In genomic region chr11:36139767-36140166, GRCh38 we compare ENCODE assay signal across 23 cellular contexts.
"Had no signal": no experiment of that assay in that cellular context is flagged by ENCODE, and none has a peak within 500 bp of the region (broad histone marks: within the 10 kb centered on the region; RNA-seq: fewer than 3 reads in every experiment).

No MANE protein-coding gene starts in this region.

- H3K9me3 ChIP-seq: gastrocnemius medialis, psoas muscle, right lobe of liver, spleen, testis, tibial nerve, upper lobe of right lung, vagina had no signal

- H3K27me3 ChIP-seq: gastrocnemius medialis, right lobe of liver, testis, tibial nerve, upper lobe of right lung, vagina had no signal

- H3K4me3 ChIP-seq: gastrocnemius medialis, lung, psoas muscle, right lobe of liver, spleen, testis, tibial nerve, upper lobe of right lung, vagina had no signal

- DNase-seq: dermis blood vessel endothelial cell; erythroblast; gastrocnemius medialis; kidney; left colon; left ventricle myocardium superior; mesendoderm; naive thymus-derived CD4-positive, alpha-beta T cell; nephron progenitor cell; psoas muscle; retina; right lobe of liver; spleen; stimulated activated CD4-positive, alpha-beta T cell treated with anti-CD3 and anti-CD28 coated beads, Interleukin-15, amount 100 ng/mL, for 24 hours; stimulated activated CD4-positive, alpha-beta T cell treated with anti-CD3 and anti-CD28 coated beads, Interleukin-1b, Interleukin-23, amount 100 ng/mL, for 48 hours; stimulated activated CD4-positive, alpha-beta T cell treated with anti-CD3 and anti-CD28 coated beads, Interleukin-4, amount 100 ng/mL, for 24 hours; stimulated activated naive CD8-positive, alpha-beta T cell treated with anti-CD3 and anti-CD28 coated beads, Interleukin-15, amount 100 ng/mL, for 72 hours; testis; upper lobe of right lung had no signal

- H3K36me3 ChIP-seq: gastrocnemius medialis, right lobe of liver, spleen, upper lobe of right lung, vagina had no signal

- H3K4me1 ChIP-seq: gastrocnemius medialis, psoas muscle, right lobe of liver, spleen, testis, upper lobe of right lung, vagina had no signal

- H3K27ac ChIP-seq: gastrocnemius medialis, psoas muscle, right lobe of liver, spleen, testis, tibial nerve, upper lobe of right lung, vagina had no signal

- ATAC-seq: gastrocnemius medialis; left colon; left ventricle myocardium superior; naive thymus-derived CD4-positive, alpha-beta T cell; psoas muscle; stimulated activated memory B cell treated with anti-CD40 and anti-IgM and Interleukin-4, amounts not matched to agents 10 μg/mL and 1 μg/mL and 100 μg/mL, for 72 hours; stimulated activated naive CD8-positive, alpha-beta T cell treated with anti-CD3 and anti-CD28 coated beads, Interleukin-15, amount 100 ng/mL, for 72 hours; upper lobe of right lung had no signal
